1 cellular context compared by ENCODE assay signal in the genomic region with DNA sequence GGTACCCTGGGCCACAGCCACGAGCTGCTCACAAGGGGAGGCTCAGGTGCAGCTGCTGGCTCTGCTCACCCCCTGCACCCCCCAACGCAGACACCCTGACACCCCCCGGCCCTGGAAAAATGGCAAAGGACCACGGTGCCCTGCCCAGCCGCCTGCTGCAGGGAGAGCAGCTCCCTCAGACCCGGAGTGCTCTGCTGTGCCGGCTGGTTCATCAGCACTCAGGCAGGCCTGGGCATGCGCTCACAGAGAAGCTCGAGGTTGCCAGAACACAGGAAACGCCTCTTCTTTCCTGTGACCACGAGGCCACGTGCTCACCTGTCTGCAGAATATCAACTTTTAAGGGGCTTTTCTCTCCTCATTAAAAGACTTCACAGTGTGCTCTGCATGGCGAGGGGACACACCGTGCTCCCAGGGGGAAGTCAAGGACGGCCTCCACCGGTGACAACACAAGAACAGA.
A peak's percentile ranks its signal among the peaks of the same experiment; 100 is the strongest.
TF ChIP-seq lines count a peak whose summit lies in the region.

No MANE protein-coding gene starts in this region.

TF ChIP-seq in GM12878, 131 proteins besides CTCF, POLR2A, EP300 and RAD21 (continued from another document):
- TF ChIP-seq USF2 (IDR thresholded peaks at IDR 0.05; ENCODE audit: borderline replicate concordance, low read depth, low read length) (peak; percentile 75), SMARCA5 (IDR thresholded peaks at IDR 0.05) (0 out of 2 replicates have a peak, but pooled peaks have one; percentile 2), POLR2AphosphoS2 (IDR thresholded peaks at IDR 0.05; ENCODE audit: low read depth, low read length) (peak; percentile 79; the same call in 1 of the 2 replicates)
